Comparison of ENCODE assay signal across 15 cellular contexts in the genomic region with DNA sequence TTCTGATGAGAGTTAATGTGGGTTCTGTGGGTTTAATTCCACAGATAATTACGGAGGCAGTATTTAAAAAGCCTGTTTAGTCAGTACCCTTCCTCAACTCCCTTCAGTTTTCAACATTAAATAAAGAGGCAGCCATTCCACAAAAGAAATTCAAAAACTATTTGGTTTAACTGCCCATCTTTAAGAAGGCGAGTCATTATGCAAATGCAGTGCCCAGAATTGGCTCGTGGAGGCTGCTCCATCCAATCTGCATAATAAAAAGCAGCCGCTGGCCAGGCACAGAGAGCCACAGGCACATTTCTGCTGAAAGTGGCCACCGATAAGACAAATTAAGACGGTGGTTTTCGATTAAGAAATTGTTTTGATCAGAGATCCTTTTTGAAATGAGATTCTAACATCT.
"Had no signal": no experiment of that assay in that cellular context is flagged by ENCODE, and none has a peak within 500 bp of the region (broad histone marks: within the 10 kb centered on the region; RNA-seq: fewer than 3 reads in every experiment).

No MANE protein-coding gene starts in this region.

- H3K36me3 ChIP-seq: cardiac muscle cell, lower lobe of right lung, ovary, sigmoid colon, spleen had no signal

- H3K4me1 Mint-ChIP-seq: activated naive CD4-positive, alpha-beta T cell treated with anti-CD3 and anti-CD28 coated beads, Interleukin-2, amount 10 ng/mL, durations not matched to agents 7 days and 5 days; stimulated activated naive CD8-positive, alpha-beta T cell treated with anti-CD3 and anti-CD28 coated beads, Interleukin-15, amount 100 ng/mL, for 72 hours had no signal

- H3K27ac ChIP-seq: cardiac muscle cell, dorsolateral prefrontal cortex, hepatocyte, lower lobe of right lung, ovary, sigmoid colon, spleen had no signal

- H3K4me2 ChIP-seq: hepatocyte had no signal

- H3K27ac Mint-ChIP-seq: activated naive CD4-positive, alpha-beta T cell treated with anti-CD3 and anti-CD28 coated beads, Interleukin-2, amount 10 ng/mL, durations not matched to agents 7 days and 5 days; activated T-helper 2 cell treated with anti-CD3 and anti-CD28 coated beads, Interferon-gamma antibody, Interleukin-2, Interleukin-4, amounts not matched to agents 10 μg/mL and 5 μg/mL and 100 μg/mL, durations not matched to agents 14 hours and 24 hours and 36 hours; mesothelial cell of epicardium; T-helper 2 cell treated with Interferon-gamma antibody and Interleukin-4, amounts not matched to agents 5 μg/mL and 100 μg/mL, for 36 hours; type B pancreatic cell had no signal

- H3K27me3 ChIP-seq: hepatocyte, ovary, sigmoid colon, spleen had no signal

- H3K4me3 Mint-ChIP-seq: activated naive CD4-positive, alpha-beta T cell treated with anti-CD3 and anti-CD28 coated beads, Interleukin-2, amount 10 ng/mL, durations not matched to agents 7 days and 5 days; mesothelial cell of epicardium; stimulated activated naive CD8-positive, alpha-beta T cell treated with anti-CD3 and anti-CD28 coated beads, Interleukin-15, amount 100 ng/mL, for 72 hours; T-helper 2 cell treated with Interferon-gamma antibody and Interleukin-4, amounts not matched to agents 5 μg/mL and 100 μg/mL, for 36 hours; type B pancreatic cell had no signal

- H3K4me1 ChIP-seq: lower lobe of right lung, sigmoid colon, spleen had no signal

- H3K27me3 Mint-ChIP-seq: activated naive CD4-positive, alpha-beta T cell treated with anti-CD3 and anti-CD28 coated beads, Interleukin-2, amount 10 ng/mL, durations not matched to agents 7 days and 5 days; stimulated activated naive CD8-positive, alpha-beta T cell treated with anti-CD3 and anti-CD28 coated beads, Interleukin-15, amount 100 ng/mL, for 72 hours had no signal

- H3K36me3 Mint-ChIP-seq: activated naive CD4-positive, alpha-beta T cell treated with anti-CD3 and anti-CD28 coated beads, Interleukin-2, amount 10 ng/mL, durations not matched to agents 7 days and 5 days; mesothelial cell of epicardium; type B pancreatic cell had no signal

- H3K9me3 ChIP-seq: lower lobe of right lung, ovary, sigmoid colon had no signal

- H3K79me2 ChIP-seq: hepatocyte had no signal

- H3K4me3 ChIP-seq: cardiac muscle cell, hepatocyte, lower lobe of right lung, ovary, sigmoid colon, spleen had no signal

- ATAC-seq: esophagus mucosa; left colon; lower lobe of right lung; stimulated activated naive CD8-positive, alpha-beta T cell treated with anti-CD3 and anti-CD28 coated beads, Interleukin-15, amount 100 ng/mL, for 72 hours had no signal

- H2AFZ ChIP-seq: hepatocyte had no signal

- DNase-seq: activated naive CD4-positive, alpha-beta T cell treated with anti-CD3 and anti-CD28 coated beads, Interleukin-2, amount 10 ng/mL, durations not matched to agents 7 days and 5 days; dorsolateral prefrontal cortex; left colon; lower lobe of right lung; ovary; sigmoid colon; spleen; stimulated activated naive CD8-positive, alpha-beta T cell treated with anti-CD3 and anti-CD28 coated beads, Interleukin-15, amount 100 ng/mL, for 72 hours had no signal

- H3K9me3 Mint-ChIP-seq: type B pancreatic cell had no signal
